ENCODE assay signal across 9 cellular contexts in the genomic region with DNA sequence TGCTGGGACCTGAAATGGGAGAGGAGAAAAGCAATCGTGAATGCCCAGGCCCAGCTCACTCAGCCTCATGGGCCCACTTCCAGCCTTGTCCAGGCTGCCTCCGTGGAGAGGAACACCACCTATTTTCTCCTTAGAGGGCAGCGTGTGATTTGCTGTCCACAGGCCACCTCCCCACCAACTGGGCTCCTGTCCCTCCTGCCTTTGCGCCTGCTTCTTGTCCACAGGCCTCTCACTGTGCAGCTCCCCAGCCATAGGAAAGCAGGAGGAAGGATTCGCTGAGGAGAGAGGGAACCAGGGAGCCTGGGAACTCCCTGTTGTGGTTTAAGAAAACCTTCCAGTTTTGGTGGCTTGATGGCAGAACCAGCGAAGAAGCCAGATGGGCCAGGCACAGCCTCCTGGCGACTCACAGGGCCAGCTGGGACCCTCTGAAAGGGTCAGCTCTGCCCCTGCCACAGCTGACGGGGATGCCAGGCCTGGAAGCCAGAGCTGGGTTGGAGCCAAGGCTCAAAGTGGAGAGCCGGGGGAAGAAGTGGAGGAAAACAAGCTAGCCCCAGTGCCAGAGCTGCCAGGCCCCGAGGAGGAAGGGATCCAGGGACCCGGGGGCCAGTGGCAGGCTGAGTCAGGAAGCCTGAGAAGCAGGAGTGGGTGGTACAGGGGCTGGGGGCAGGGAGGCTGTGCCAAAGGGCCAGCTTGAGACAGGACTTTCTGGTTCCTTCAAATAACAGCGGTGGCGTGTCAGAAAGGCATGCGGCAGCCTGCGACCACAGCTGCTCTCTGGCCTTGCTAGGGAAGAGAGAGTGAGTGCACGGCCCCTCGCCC. TPM values are rescaled to one million over a fixed set of nuclear protein-coding genes. Genes with fewer than 3 reads are reported as not detected.
DNase-seq lines count a peak whose midpoint lies in the region; ATAC-seq lines count a peak whose summit lies in the region.
"Had no signal": no experiment of that assay in that cellular context is flagged by ENCODE, and none has a peak within 500 bp of the region (broad histone marks: within the 10 kb centered on the region; RNA-seq: fewer than 3 reads in every experiment).

No MANE protein-coding gene starts in this region.

- H3K36me3 ChIP-seq in GM23248 (ENCODE audit: low read depth) = peaks cover 11% of the 10 kb centered on the region; the same call in 1 of the 2 replicates
- peaks cover 34 to 45% (median 40%) of the 10 kb centered on the region in 3 donors for H3K36me3 ChIP-seq in skeletal muscle tissue (ENCODE audit: control insufficient read depth in 3 of 3, insufficient read depth in 3 of 3, low read length in 3 of 3)

- H3K4me3 Mint-ChIP-seq in activated naive CD8-positive, alpha-beta T cell treated with anti-CD3 and anti-CD28 coated beads, Interleukin-2, amount 50 U/mL, for 24 hours = no peak overlapping the region

- peak overlapping the region; percentile 99 for H3K27ac ChIP-seq in GM23248
- H3K27ac ChIP-seq in skeletal muscle tissue (ENCODE audit: low read depth, low read length) = peak overlapping the region; percentile 100

- in situ Hi-C loops in GM23248 (cut with MboI) = no loop called here

- no peaks in the 10 kb centered on the region for H3K9me3 Mint-ChIP-seq in activated naive CD8-positive, alpha-beta T cell treated with anti-CD3 and anti-CD28 coated beads, Interleukin-2, amount 50 U/mL, for 24 hours

- 0 out of 2 replicates have a peak overlapping the region, but pooled peaks have one; percentile 21 for H2AFZ ChIP-seq in GM23248

- H3K4me1 ChIP-seq in GM23248 (ENCODE audit: insufficient read depth) (peaks cover 56% of the 10 kb centered on the region), skeletal muscle tissue (ENCODE audit: control insufficient read depth in 3 of 3, insufficient read depth in 3 of 3, low read length in 3 of 3) (peaks cover 61 to 88% (median 64%) of the 10 kb centered on the region in 3 donors)

- H3K4me3 ChIP-seq in GM23248 (peak overlapping the region; percentile 19), skeletal muscle tissue (ENCODE audit: low read length in 3 of 3) (peak overlapping the region in 2 of 3 donors; percentile 29 to 32)

- WGBS in GM23248 (ENCODE audit: low coverage in 1 of 2, low lambda C conversion rate in 2 of 2, missing lambda C conversion rate in 2 of 2), 2 experiments = 12 to 14% methylated on average over 12 to 17 of the region's 17 CpGs

- H4K20me1 ChIP-seq in GM23248 (ENCODE audit: insufficient read depth) = no peaks in the 10 kb centered on the region

- H3F3A ChIP-seq in GM23248 (ENCODE audit: insufficient read depth) = peaks cover 45% of the 10 kb centered on the region

- peak overlapping the region; percentile 27 for H3K27ac Mint-ChIP-seq in activated naive CD8-positive, alpha-beta T cell treated with anti-CD3 and anti-CD28 coated beads, Interleukin-2, amount 50 U/mL, for 24 hours

- H3K27me3 ChIP-seq in GM23248 (replicated peaks; ENCODE audit: insufficient read depth) = no peaks in the 10 kb centered on the region
- H3K27me3 ChIP-seq in skeletal muscle tissue (ENCODE audit: control insufficient read depth in 3 of 3, insufficient read depth in 3 of 3, low read length in 3 of 3) = no peaks in the 10 kb centered on the region

- H3K36me3 Mint-ChIP-seq in activated naive CD8-positive, alpha-beta T cell treated with anti-CD3 and anti-CD28 coated beads, Interleukin-2, amount 50 U/mL, for 24 hours (ENCODE audit: low read depth) = peaks cover 13% of the 10 kb centered on the region

- H3K4me1 Mint-ChIP-seq in activated naive CD8-positive, alpha-beta T cell treated with anti-CD3 and anti-CD28 coated beads, Interleukin-2, amount 50 U/mL, for 24 hours = peaks cover 46% of the 10 kb centered on the region

- H3K9me3 ChIP-seq in GM23248 (ENCODE audit: low read depth) (no peaks in the 10 kb centered on the region), skeletal muscle tissue (ENCODE audit: control insufficient read depth in 3 of 3, low read length in 3 of 3) (no peaks in the 10 kb centered on the region)

- H3K27me3 Mint-ChIP-seq in activated naive CD8-positive, alpha-beta T cell treated with anti-CD3 and anti-CD28 coated beads, Interleukin-2, amount 50 U/mL, for 24 hours = no peaks in the 10 kb centered on the region

- DNase-seq in GM23248 (peak; percentile 89), left ventricle myocardium superior (peak; percentile 57), ecto neural progenitor cell (ENCODE audit: low spot score) (no peak), SKM-1 treated with dmso at 0.1 percent for 144 hours (lab: John Stamatoyannopoulos, UW; ENCODE audit: unreplicated experiment) (no peak)
- DNase-seq in activated naive CD8-positive, alpha-beta T cell treated with anti-CD3 and anti-CD28 coated beads, Interleukin-2, amount 50 U/mL, for 24 hours = no peak

- peak overlapping the region; percentile 80 for H3K4me2 ChIP-seq in GM23248 (ENCODE audit: unreplicated experiment)

- H3K9ac ChIP-seq in GM23248 (peak overlapping the region; percentile 87), skeletal muscle tissue (ENCODE audit: low read depth in 1 of 3, low read length in 3 of 3) (peak overlapping the region; percentile 86 to 98 (median 97))

- H3K79me2 ChIP-seq in GM23248 (ENCODE audit: insufficient read depth) = peaks cover 89% of the 10 kb centered on the region

- no peaks in the 10 kb centered on the region for H3K9me2 ChIP-seq in GM23248 (ENCODE audit: insufficient read depth)

- no peak for ATAC-seq in activated naive CD8-positive, alpha-beta T cell treated with anti-CD3 and anti-CD28 coated beads, Interleukin-2, amount 50 U/mL, for 24 hours
- peak; percentile 20 for ATAC-seq in left ventricle myocardium superior
- no peak for ATAC-seq in HG02798 (IDR thresholded peaks at IDR 0.05; ENCODE audit: poor library complexity, unreplicated experiment)
- no peak for ATAC-seq in GM21529 (IDR thresholded peaks at IDR 0.05; ENCODE audit: unreplicated experiment)
- ATAC-seq: Panc1 had no signal

- intact Hi-C loops in left ventricle myocardium superior (cut with micrococcal nuclease) = no loop called here

RNA-seq across cellular contexts. Expression of a gene that starts 9.9 kb away (rescaled TPM):
- 178 and 214 TPM in 2 replicates for total RNA-seq in GM23248 (2014; rRNA removed; shearing (Covaris generic))
- polyA plus RNA-seq in GM23248 (2016; fragmentation: Nextera tagmentation; extraction: Ambion mirVana) = 164 and 166 TPM in 2 replicates
- total RNA-seq in left ventricle myocardium superior = 109 TPM
- total RNA-seq in skeletal muscle tissue = 109 TPM

RNA-seq across cellular contexts. Expression of a gene that starts 12.1 kb away (rescaled TPM):
- total RNA-seq in GM23248 (2014; rRNA removed; shearing (Covaris generic)) = 22.8 and 28.6 TPM in 2 replicates
- 79.3 and 82.7 TPM in 2 replicates for polyA plus RNA-seq in GM23248 (2016; fragmentation: Nextera tagmentation; extraction: Ambion mirVana)
- total RNA-seq in left ventricle myocardium superior (67.1 TPM), skeletal muscle tissue (39.1 TPM)

RNA-seq across cellular contexts. Expression of a gene that starts 12.4 kb away (rescaled TPM):
- total RNA-seq in GM23248 (2014; rRNA removed; shearing (Covaris generic)) = 117 and 191 TPM in 2 replicates
- polyA plus RNA-seq in GM23248 (2016; fragmentation: Nextera tagmentation; extraction: Ambion mirVana) = 112 and 114 TPM in 2 replicates
- total RNA-seq in left ventricle myocardium superior (47.7 TPM), skeletal muscle tissue (121 TPM)

RNA-seq across cellular contexts. Expression of a gene that starts 21.6 kb away (rescaled TPM):
- not detected in 2 replicates for total RNA-seq in GM23248 (2014; rRNA removed; shearing (Covaris generic))
- polyA plus RNA-seq in GM23248 (2016; fragmentation: Nextera tagmentation; extraction: Ambion mirVana) = 0.14 TPM in 1 of 2 replicates, not detected in the other
- 0.67 TPM for total RNA-seq in left ventricle myocardium superior
- total RNA-seq in skeletal muscle tissue = 1.0 TPM

Comparison
In these comparisons a context has a peak if more than half of its experiments do, and no peak if none do; other contexts are left out.
1. DNase-seq: peak in GM23248 (single experiment) and left ventricle myocardium superior (single experiment); none in activated naive CD8-positive, alpha-beta T cell treated with anti-CD3 and anti-CD28 coated beads, Interleukin-2, amount 50 U/mL, for 24 hours (single experiment), ecto neural progenitor cell (single experiment) and SKM-1 treated with dmso at 0.1 percent for 144 hours (single experiment).